Comparison of ENCODE assay signal across 8 cellular contexts in genomic region chr5:132489051-132489770, GRCh38. TPM values are rescaled to one million over a fixed set of nuclear protein-coding genes. Genes with fewer than 3 reads are reported as not detected.
DNase-seq lines count a peak whose midpoint lies in the region; ATAC-seq, FAIRE-seq and TF ChIP-seq lines count a peak whose summit lies in the region.

No MANE protein-coding gene starts in this region.

- peak overlapping the region; percentile 94 for H3K4me2 ChIP-seq in OCI-LY1 (ENCODE audit: low read length)

- H3K79me2 ChIP-seq in OCI-LY1 (ENCODE audit: insufficient read depth, low read length): no peaks in the 10 kb centered on the region

- no peaks in the 10 kb centered on the region for H3K9me2 ChIP-seq in OCI-LY1 (ENCODE audit: low read depth, low read length)

- H3K36me3 Mint-ChIP-seq in CD4-positive, alpha-beta memory T cell: peaks cover 47 to 67% of the 10 kb centered on the region in 2 donors
- H3K36me3 Mint-ChIP-seq in central memory CD8-positive, alpha-beta T cell (ENCODE audit: insufficient read depth): peaks cover 70% of the 10 kb centered on the region
- peaks cover 15% of the 10 kb centered on the region for H3K36me3 Mint-ChIP-seq in nephron (ENCODE audit: low read depth)

- no peaks in the 10 kb centered on the region for H3K9me3 ChIP-seq in CD4-positive, alpha-beta memory T cell (ENCODE audit: control insufficient read depth in 1 of 2, low read length in 2 of 2)
- H3K9me3 ChIP-seq in OCI-LY1 (ENCODE audit: low read length): no peaks in the 10 kb centered on the region

- H3K36me3 ChIP-seq in CD4-positive, alpha-beta memory T cell (ENCODE audit: insufficient read depth, low read length): peaks cover 52% of the 10 kb centered on the region
- peaks cover 33% of the 10 kb centered on the region for H3K36me3 ChIP-seq in OCI-LY1 (ENCODE audit: insufficient read depth, low read length)

- no peaks in the 10 kb centered on the region for H4K20me1 ChIP-seq in OCI-LY1 (ENCODE audit: insufficient read depth, low read length)

- peaks cover 9% of the 10 kb centered on the region; the same call in 1 of the 2 replicates for H3F3A ChIP-seq in OCI-LY1 (ENCODE audit: insufficient read depth, low read length)

- H3K27ac Mint-ChIP-seq in CD4-positive, alpha-beta memory T cell: peak overlapping the region; percentile 93 to 98 (median 95)
- peak overlapping the region; percentile 96 for H3K27ac Mint-ChIP-seq in central memory CD8-positive, alpha-beta T cell (ENCODE audit: low read depth)
- peak overlapping the region in 2 of 3 experiments; percentile 19 to 77 for H3K27ac Mint-ChIP-seq in nephron

- peaks cover 80% of the 10 kb centered on the region for H3K4me1 ChIP-seq in CD4-positive, alpha-beta memory T cell (ENCODE audit: insufficient read depth, low read length)
- peaks cover 35% of the 10 kb centered on the region for H3K4me1 ChIP-seq in OCI-LY1 (ENCODE audit: insufficient read depth, low read length, severe bottlenecking)

- peak overlapping the region; percentile 99 for H3K27ac ChIP-seq in CD4-positive, alpha-beta memory T cell (ENCODE audit: low read depth, low read length)
- H3K27ac ChIP-seq in OCI-LY1 (ENCODE audit: low read depth, low read length, poor library complexity, severe bottlenecking): peak overlapping the region; percentile 67

- H3K27me3 Mint-ChIP-seq in CD4-positive, alpha-beta memory T cell: no peaks in the 10 kb centered on the region
- no peaks in the 10 kb centered on the region for H3K27me3 Mint-ChIP-seq in central memory CD8-positive, alpha-beta T cell
- H3K27me3 Mint-ChIP-seq in nephron (ENCODE audit: low read depth): peaks cover 22% of the 10 kb centered on the region

- no peak for ATAC-seq in central memory CD8-positive, alpha-beta T cell (replicated peaks; ENCODE audit: extremely low read depth, poor library complexity, severe bottlenecking)
- ATAC-seq in HG02938 (IDR thresholded peaks at IDR 0.05; ENCODE audit: unreplicated experiment): no peak
- no peak for ATAC-seq in HG03565 (IDR thresholded peaks at IDR 0.05; ENCODE audit: unreplicated experiment)

- H3K4me3 ChIP-seq in CD4-positive, alpha-beta memory T cell (ENCODE audit: low read length in 2 of 2): peak overlapping the region; percentile 94 to 96
- H3K4me3 ChIP-seq in OCI-LY1 (ENCODE audit: low read depth, low read length, poor library complexity, severe bottlenecking): peak overlapping the region; percentile 79

- CTCF ChIA-PET in CD4-positive, alpha-beta memory T cell (lab: Charles Lee; ENCODE audit: partially characterized antibody): interaction anchor here (1.3 to 10.2 kb wide), 13 partner anchors 10 to 120 kb away, joined by 4 to 94 read pairs (median 78); partner anchors contain the start of gene SLC22A5

- POLR2A ChIA-PET in CD4-positive, alpha-beta memory T cell (lab: Charles Lee; ENCODE audit: partially characterized antibody): interaction anchor here (1.0 to 35.0 kb wide), 19 partner anchors 10 to 378 kb away, joined by 3 to 1580 read pairs (median 28); partner anchors contain the start of genes GDF9, RAD50, SLC22A4 and UQCRQ

- H3K9ac ChIP-seq in OCI-LY1 (ENCODE audit: low read length): peak overlapping the region; percentile 87

- TF ChIP-seq CTCF in OCI-LY1 (IDR thresholded peaks at IDR 0.05; ENCODE audit: low read length) (no peak), nephron (IDR thresholded peaks at IDR 0.05; ENCODE audit: unreplicated experiment in 3 of 3) (no peak)

- peaks cover 0 to 15% (median 0%) of the 10 kb centered on the region in 8 donors for H3K9me3 Mint-ChIP-seq in CD4-positive, alpha-beta memory T cell
- H3K9me3 Mint-ChIP-seq in central memory CD8-positive, alpha-beta T cell: no peaks in the 10 kb centered on the region
- H3K9me3 Mint-ChIP-seq in nephron: no peaks in the 10 kb centered on the region

- no peak for FAIRE-seq in RCC 7860 (lab: Jason Lieb, UNC)

- peak in 3 of 5 donors; percentile 16 to 33 (median 24) for DNase-seq in CD4-positive, alpha-beta memory T cell
- peak; percentile 12 to 22 for DNase-seq in central memory CD8-positive, alpha-beta T cell (ENCODE audit: low spot score in 2 of 2)
- no peak for DNase-seq in RCC 7860 (ENCODE audit: low spot score)
- DNase-seq in SKM-1 (lab: John Stamatoyannopoulos, UW; ENCODE audit: unreplicated experiment): no peak

- intact Hi-C loops in CD4-positive, alpha-beta memory T cell (cut with micrococcal nuclease): no loop called here

- peak overlapping the region; percentile 94 to 97 (median 96) for H3K4me3 Mint-ChIP-seq in CD4-positive, alpha-beta memory T cell
- peak overlapping the region; percentile 97 for H3K4me3 Mint-ChIP-seq in central memory CD8-positive, alpha-beta T cell
- peak overlapping the region; percentile 84 to 87 (median 85) for H3K4me3 Mint-ChIP-seq in nephron

- H2AFZ ChIP-seq in OCI-LY1 (ENCODE audit: low read length): no peak overlapping the region

- peaks cover 43 to 83% (median 62%) of the 10 kb centered on the region in 4 donors for H3K4me1 Mint-ChIP-seq in CD4-positive, alpha-beta memory T cell
- peaks cover 70% of the 10 kb centered on the region for H3K4me1 Mint-ChIP-seq in central memory CD8-positive, alpha-beta T cell
- H3K4me1 Mint-ChIP-seq in nephron: peaks cover 4% of the 10 kb centered on the region

- H3K27me3 ChIP-seq in CD4-positive, alpha-beta memory T cell (ENCODE audit: insufficient read depth, low read length): no peaks in the 10 kb centered on the region
- H3K27me3 ChIP-seq in OCI-LY1 (ENCODE audit: insufficient read depth, low read length): no peaks in the 10 kb centered on the region

RNA-seq across cellular contexts. Expression of gene IRF1, which starts 1.4 kb away (rescaled TPM):
- 100 to 1,000 TPM; 192 to 202 TPM for total RNA-seq in CD4-positive, alpha-beta memory T cell
- polyA plus RNA-seq in CD4-positive, alpha-beta memory T cell: 100 to 1,000 TPM; 192 to 237 TPM

RNA-seq across cellular contexts. Expression of gene IL5, which starts 54.1 kb away (rescaled TPM):
- not detected for total RNA-seq in CD4-positive, alpha-beta memory T cell
- not detected for polyA plus RNA-seq in CD4-positive, alpha-beta memory T cell

Comparison
In these comparisons a context has a peak if more than half of its experiments do, and no peak if none do; other contexts are left out.
1. DNase-seq: peak in CD4-positive, alpha-beta memory T cell (3 of 5) and central memory CD8-positive, alpha-beta T cell (2 of 2); none in RCC 7860 (single experiment) and SKM-1 (single experiment).
2. Peak in every context shown above with its lines, with median percentiles within 50 percentile points of each other: H3K27ac Mint-ChIP-seq and H3K4me3 Mint-ChIP-seq.